1 cellular context compared by ENCODE assay signal in the genomic region with DNA sequence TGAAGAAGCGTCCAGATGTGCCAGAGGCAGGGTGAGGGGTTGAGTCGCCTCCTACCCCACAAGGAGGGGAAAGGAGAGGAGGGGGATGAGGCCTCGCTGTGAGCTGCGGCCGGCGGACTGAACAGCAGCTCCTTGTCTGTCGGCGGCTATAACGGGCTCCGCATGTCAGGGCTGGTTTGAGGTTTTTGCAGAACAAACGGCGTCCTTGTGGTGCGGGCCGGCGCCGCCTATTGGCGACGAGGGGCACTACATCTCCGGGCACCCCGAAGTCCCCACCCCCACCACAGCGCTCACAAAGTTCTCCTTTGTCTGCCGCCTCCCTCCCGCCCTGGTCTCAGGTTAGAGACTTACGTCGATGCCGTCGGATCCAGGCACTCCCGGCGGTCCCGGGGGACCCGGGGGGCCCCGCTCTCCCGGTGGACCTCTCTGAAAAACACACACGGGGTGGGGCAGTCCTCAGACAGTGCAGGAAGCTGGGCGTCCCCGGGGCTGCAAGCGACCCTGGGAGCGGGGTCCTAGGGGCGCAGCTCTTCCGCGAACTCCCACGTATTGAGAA.
TF ChIP-seq lines count a peak whose summit lies in the region.

No MANE protein-coding gene starts in this region.

TF ChIP-seq in HepG2, 621 proteins besides CTCF, POLR2A, EP300 and RAD21 (continues in another document):
- TF ChIP-seq HINFP (CRISPR knock-in tag; IDR thresholded peaks at IDR 0.05; ENCODE audit: low read depth) (peak; percentile 57; the same call in 1 of the 2 replicates), MLXIP (CRISPR knock-in tag; IDR thresholded peaks at IDR 0.05; ENCODE audit: borderline replicate concordance) (no peak), ZHX1 (CRISPR knock-in tag; IDR thresholded peaks at IDR 0.05; ENCODE audit: low read depth) (no peak), ZNF326 (CRISPR knock-in tag; IDR thresholded peaks at IDR 0.05; ENCODE audit: borderline replicate concordance) (no peak), TBX2 (CRISPR knock-in tag; IDR thresholded peaks at IDR 0.05; ENCODE audit: borderline replicate concordance) (peak; percentile 40; the same call in 1 of the 2 replicates), ELF1 (CRISPR knock-in tag; IDR thresholded peaks at IDR 0.05) (peak; percentile 11; the same call in 1 of the 2 replicates), ZNF737 (CRISPR knock-in tag; IDR thresholded peaks at IDR 0.05; ENCODE audit: borderline replicate concordance) (no peak), ZNF883 (CRISPR knock-in tag; IDR thresholded peaks at IDR 0.05; ENCODE audit: not compliant biosample characterization) (no peak), MAZ (IDR thresholded peaks at IDR 0.05; ENCODE audit: borderline replicate concordance, low read depth, low read length) (peak; percentile 45; the same call in 1 of the 2 replicates), MAZ (CRISPR knock-in tag; IDR thresholded peaks at IDR 0.05; ENCODE audit: low read depth) (peak; percentile 68), ZNF282 (IDR thresholded peaks at IDR 0.05; ENCODE audit: partially characterized antibody) (no peak), MIER3 (CRISPR knock-in tag; IDR thresholded peaks at IDR 0.05; ENCODE audit: borderline replicate concordance) (peak; percentile 19; the same call in 1 of the 2 replicates), HDAC6 (IDR thresholded peaks at IDR 0.05; ENCODE audit: low read depth, low read length) (no peak), ZNF546 (CRISPR knock-in tag; conservative IDR thresholded peaks at IDR 0.05) (0 out of 2 replicates have a peak, but pooled peaks have one; percentile 45), RAD51 (IDR thresholded peaks at IDR 0.05; ENCODE audit: borderline replicate concordance) (no peak), ZNF281 (CRISPR knock-in tag; IDR thresholded peaks at IDR 0.05; ENCODE audit: borderline replicate concordance) (peak; percentile 91), SNRNP70 (IDR thresholded peaks at IDR 0.05; ENCODE audit: low read depth, low read length) (no peak), AGO1 (IDR thresholded peaks at IDR 0.05; ENCODE audit: low read depth, low read length, poor library complexity, severe bottlenecking) (no peak), ZBTB8A (CRISPR knock-in tag; IDR thresholded peaks at IDR 0.05; ENCODE audit: borderline replicate concordance, low read depth) (no peak), ARID4A (CRISPR knock-in tag; IDR thresholded peaks at IDR 0.05; ENCODE audit: borderline replicate concordance) (peak; percentile 66; the same call in 1 of the 2 replicates), ZKSCAN1 (IDR thresholded peaks at IDR 0.05; ENCODE audit: low read length) (no peak), ZBTB14 (CRISPR knock-in tag; IDR thresholded peaks at IDR 0.05) (no peak), KLF6 (CRISPR knock-in tag; IDR thresholded peaks at IDR 0.05) (no peak), TFDP1 (CRISPR knock-in tag; IDR thresholded peaks at IDR 0.05; ENCODE audit: borderline replicate concordance) (peak; percentile 74; the same call in 1 of the 2 replicates), ZMYM2 (CRISPR knock-in tag; IDR thresholded peaks at IDR 0.05) (peak; percentile 60; the same call in 1 of the 2 replicates), ZNF121 (CRISPR knock-in tag; IDR thresholded peaks at IDR 0.05) (peak; percentile 58), FLYWCH1 (CRISPR knock-in tag; IDR thresholded peaks at IDR 0.05) (no peak), ZNF124 (CRISPR knock-in tag; IDR thresholded peaks at IDR 0.05) (no peak), ZNF672 (CRISPR knock-in tag; IDR thresholded peaks at IDR 0.05) (no peak), RXRB (CRISPR knock-in tag; IDR thresholded peaks at IDR 0.05; ENCODE audit: borderline replicate concordance) (peak; percentile 68), SRY (CRISPR knock-in tag; IDR thresholded peaks at IDR 0.05) (no peak), HOXA7 (CRISPR knock-in tag; IDR thresholded peaks at IDR 0.05) (no peak), ZNF160 (CRISPR knock-in tag; IDR thresholded peaks at IDR 0.05) (no peak), HES4 (CRISPR knock-in tag; IDR thresholded peaks at IDR 0.05; ENCODE audit: borderline replicate concordance) (0 out of 2 replicates have a peak, but pooled peaks have one; percentile 16), WIZ (CRISPR knock-in tag; IDR thresholded peaks at IDR 0.05) (no peak)
- TF ChIP-seq, protein P1, sequence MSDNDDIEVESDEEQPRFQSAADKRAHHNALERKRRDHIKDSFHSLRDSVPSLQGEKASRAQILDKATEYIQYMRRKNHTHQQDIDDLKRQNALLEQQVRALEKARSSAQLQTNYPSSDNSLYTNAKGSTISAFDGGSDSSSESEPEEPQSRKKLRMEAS (IDR thresholded peaks at IDR 0.05) = peak; percentile 90
- TF ChIP-seq, protein P2, sequence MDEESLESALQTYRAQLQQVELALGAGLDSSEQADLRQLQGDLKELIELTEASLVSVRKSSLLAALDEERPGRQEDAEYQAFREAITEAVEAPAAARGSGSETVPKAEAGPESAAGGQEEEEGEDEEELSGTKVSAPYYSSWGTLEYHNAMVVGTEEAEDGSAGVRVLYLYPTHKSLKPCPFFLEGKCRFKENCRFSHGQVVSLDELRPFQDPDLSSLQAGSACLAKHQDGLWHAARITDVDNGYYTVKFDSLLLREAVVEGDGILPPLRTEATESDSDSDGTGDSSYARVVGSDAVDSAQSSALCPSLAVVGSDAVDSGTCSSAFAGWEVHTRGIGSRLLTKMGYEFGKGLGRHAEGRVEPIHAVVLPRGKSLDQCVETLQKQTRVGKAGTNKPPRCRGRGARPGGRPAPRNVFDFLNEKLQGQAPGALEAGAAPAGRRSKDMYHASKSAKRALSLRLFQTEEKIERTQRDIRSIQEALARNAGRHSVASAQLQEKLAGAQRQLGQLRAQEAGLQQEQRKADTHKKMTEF (CRISPR knock-in tag; IDR thresholded peaks at IDR 0.05) = peak; percentile 42; the same call in 1 of the 2 replicates
- TF ChIP-seq, protein P3, sequence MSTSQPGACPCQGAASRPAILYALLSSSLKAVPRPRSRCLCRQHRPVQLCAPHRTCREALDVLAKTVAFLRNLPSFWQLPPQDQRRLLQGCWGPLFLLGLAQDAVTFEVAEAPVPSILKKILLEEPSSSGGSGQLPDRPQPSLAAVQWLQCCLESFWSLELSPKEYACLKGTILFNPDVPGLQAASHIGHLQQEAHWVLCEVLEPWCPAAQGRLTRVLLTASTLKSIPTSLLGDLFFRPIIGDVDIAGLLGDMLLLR (CRISPR knock-in tag; IDR thresholded peaks at IDR 0.05) = no peak
